Comparison of ENCODE assay signal across 8 cellular contexts in the genomic region with DNA sequence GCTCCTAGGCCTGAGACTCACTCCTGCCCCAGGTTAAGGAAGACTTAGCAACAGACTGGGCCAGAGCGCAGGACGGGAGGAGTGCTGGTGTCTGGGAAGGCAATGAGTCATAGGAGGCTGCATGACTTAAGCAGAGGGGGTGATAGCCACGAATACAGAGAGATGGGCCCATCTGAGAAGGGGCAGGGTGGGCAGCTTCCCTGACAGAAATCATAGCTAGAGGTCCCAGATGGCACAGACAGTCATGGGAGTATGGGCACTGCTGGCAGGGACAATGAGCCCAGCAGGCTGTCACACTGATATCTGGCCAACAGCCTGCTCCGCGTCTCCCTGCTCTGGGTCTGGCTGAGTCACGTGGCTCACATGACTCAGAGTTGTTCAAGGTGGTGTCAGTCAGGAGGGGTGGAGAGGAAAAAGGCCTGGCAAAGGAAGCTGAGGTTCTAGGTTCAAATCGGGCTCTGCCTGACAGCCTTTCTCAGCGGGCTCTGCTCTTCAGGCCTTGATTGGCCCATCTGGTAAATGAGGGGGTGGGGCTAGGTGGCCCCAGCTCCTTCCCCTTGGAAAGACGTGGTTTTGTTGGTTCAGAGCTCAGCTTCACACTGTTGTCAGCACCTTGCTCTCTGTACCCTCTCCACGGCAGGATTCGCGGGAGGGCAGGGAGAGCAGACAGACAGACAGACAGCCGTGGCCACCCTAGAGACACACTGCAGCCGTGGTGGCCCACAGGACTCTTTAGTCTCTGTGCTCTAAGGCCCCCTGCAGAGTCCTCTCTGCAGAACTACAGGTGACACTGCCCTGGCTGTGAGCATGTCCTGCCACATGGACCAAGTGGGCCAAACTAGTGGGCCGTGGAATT. TPM values are rescaled to one million over a fixed set of nuclear protein-coding genes. Genes with fewer than 3 reads are reported as not detected.
DNase-seq lines count a peak whose midpoint lies in the region; ATAC-seq and TF ChIP-seq lines count a peak whose summit lies in the region.

No MANE protein-coding gene starts in this region.

- peak; percentile 92 to 95 for ATAC-seq in right cardiac atrium
- no peak for ATAC-seq in GM18867 (IDR thresholded peaks at IDR 0.05; ENCODE audit: unreplicated experiment)
- no peak for ATAC-seq in GM18907 (IDR thresholded peaks at IDR 0.05; ENCODE audit: unreplicated experiment)

- in situ Hi-C loops in KBM-7 (cut with MboI; ENCODE audit: low pct_unique_long_range_greater_than_20kb, low sequenced_read_pairs), result no loop called here

- H3K27ac ChIP-seq in angular gyrus (ENCODE audit: low read depth, low read length) (peak overlapping the region; percentile 82), right cardiac atrium (ENCODE audit: low read length) (peak overlapping the region; percentile 58), skeletal muscle tissue (ENCODE audit: low read depth, low read length) (peak overlapping the region; percentile 64)

- DNase-seq in AG10803 (ENCODE audit: low read depth) (peak; percentile 90), KBM-7 (peak; percentile 32), right cardiac atrium (peak; percentile 82 to 88 (median 86)), NAMALWA (ENCODE audit: low spot score) (no peak)

- intact Hi-C loops in right cardiac atrium (cut with DNase I), result loop anchor here in 3 of 4 donors (5.0 to 10.0 kb wide), 2 partner anchors 158 to 160 kb away; no protein-coding TSS in a partner anchor

- H3K27me3 ChIP-seq in right cardiac atrium (ENCODE audit: control insufficient read depth, insufficient read depth), result no peaks in the 10 kb centered on the region
- H3K27me3 ChIP-seq in skeletal muscle tissue (ENCODE audit: control insufficient read depth in 3 of 3, insufficient read depth in 3 of 3, low read length in 3 of 3), result no peaks in the 10 kb centered on the region

- WGBS in right cardiac atrium, result 44% methylated on average over 15 of the region's 15 CpGs

- peak overlapping the region; percentile 13 to 40 (median 19) for H3K9ac ChIP-seq in skeletal muscle tissue (ENCODE audit: low read depth in 1 of 3, low read length in 3 of 3)

- H3K4me1 ChIP-seq in right cardiac atrium (ENCODE audit: control insufficient read depth, insufficient read depth, low read length), result peaks cover 8% of the 10 kb centered on the region
- H3K4me1 ChIP-seq in skeletal muscle tissue (ENCODE audit: control insufficient read depth in 3 of 3, insufficient read depth in 3 of 3, low read length in 3 of 3), result peaks cover 9 to 17% (median 14%) of the 10 kb centered on the region in 3 donors

- no peak for TF ChIP-seq CTCF in AG10803 (conservative IDR thresholded peaks at IDR 0.05; ENCODE audit: low read length)

- H3K4me3 ChIP-seq in AG10803 (ENCODE audit: low read length), result peak overlapping the region; percentile 55
- H3K4me3 ChIP-seq in right cardiac atrium (ENCODE audit: low read length), result no peak overlapping the region
- H3K4me3 ChIP-seq in skeletal muscle tissue (ENCODE audit: low read length in 3 of 3), result peak overlapping the region; percentile 8 to 32 (median 20)

- peaks cover 8 to 19% (median 14%) of the 10 kb centered on the region in 3 donors for H3K36me3 ChIP-seq in skeletal muscle tissue (ENCODE audit: control insufficient read depth in 3 of 3, insufficient read depth in 3 of 3, low read length in 3 of 3)

- no peaks in the 10 kb centered on the region for H3K9me3 ChIP-seq in right cardiac atrium (ENCODE audit: control insufficient read depth, low read length)
- H3K9me3 ChIP-seq in skeletal muscle tissue (ENCODE audit: control insufficient read depth in 3 of 3, low read length in 3 of 3), result no peaks in the 10 kb centered on the region

RNA-seq across cellular contexts. Expression of gene DBX1, which starts 47.8 kb away (rescaled TPM):
- total RNA-seq in right cardiac atrium (not detected), skeletal muscle tissue (under 0.01 TPM)
- not detected for polyA plus RNA-seq in right cardiac atrium

Comparison
In these comparisons a context has a peak if more than half of its experiments do, and no peak if none do; other contexts are left out.
1. ATAC-seq: peak in right cardiac atrium (2 of 2); none in GM18867 (single experiment) and GM18907 (single experiment).
2. Peak in every context shown above with its lines, with median percentiles within 50 percentile points of each other: H3K27ac ChIP-seq.